ENCODE assay signal across 9 cellular contexts in genomic region chr11:120186799-120187591, GRCh38. TPM values are rescaled to one million over a fixed set of nuclear protein-coding genes. Genes with fewer than 3 reads are reported as not detected.
DNase-seq lines count a peak whose midpoint lies in the region; ATAC-seq, FAIRE-seq and TF ChIP-seq lines count a peak whose summit lies in the region.
"Had no signal": no experiment of that assay in that cellular context is flagged by ENCODE, and none has a peak within 500 bp of the region (broad histone marks: within the 10 kb centered on the region; RNA-seq: fewer than 3 reads in every experiment).

No MANE protein-coding gene starts in this region.

- no peak for FAIRE-seq in astrocyte (lab: Jason Lieb, UNC)

- TF ChIP-seq CTCF in AG10803 (conservative IDR thresholded peaks at IDR 0.05; ENCODE audit: low read length), result no peak
- TF ChIP-seq CTCF in astrocyte (IDR thresholded peaks at IDR 0.05; ENCODE audit: insufficient read depth, low read depth, low read length), result no peak

- H2BK120ac ChIP-seq in mesenchymal stem cell (ENCODE audit: low read depth, low read length) (peak overlapping the region; percentile 8), mesendoderm (ENCODE audit: low read depth, low read length) (no peak overlapping the region)

- peak overlapping the region in 1 of 2 experiments; percentile 82 for H2BK12ac ChIP-seq in mesenchymal stem cell (ENCODE audit: low read length in 2 of 2)

- H2AFZ ChIP-seq in astrocyte (ENCODE audit: low read depth, low read length) (peak overlapping the region; percentile 15), mesenchymal stem cell (ENCODE audit: low read depth, low read length) (no peak overlapping the region)

- H3K4me1 Mint-ChIP-seq in astrocyte (ENCODE audit: low read depth, unreplicated experiment), result peaks cover 10% of the 10 kb centered on the region

- H3K4ac ChIP-seq in mesenchymal stem cell (ENCODE audit: low read depth in 1 of 2, low read length in 2 of 2) (peak overlapping the region; percentile 28 to 53), mesendoderm (ENCODE audit: low read depth, low read length) (no peak overlapping the region)

- DNase-seq in AG10803 (ENCODE audit: low read depth) (peak; percentile 25), astrocyte (ENCODE audit: low read depth) (peak; percentile 57), mesenchymal stem cell (no peak), NCI-H2196 treated with DMSO at 0.1 percent for 48 hours (lab: John Stamatoyannopoulos, UW; ENCODE audit: unreplicated experiment) (no peak), mesendoderm (no peak), KBM-7 (no peak)
- DNase-seq: NCI-H446 had no signal

- H3K27me3 ChIP-seq in astrocyte (ENCODE audit: insufficient read depth, low read length) (peaks cover 11% of the 10 kb centered on the region), mesenchymal stem cell (ENCODE audit: control insufficient read depth in 1 of 2, insufficient read depth in 1 of 2, low read length in 2 of 2) (peaks cover 0 to 21% of the 10 kb centered on the region in 2 experiments), mesendoderm (ENCODE audit: insufficient read depth, low read length, poor library complexity) (no peaks in the 10 kb centered on the region)

- H3K9me3 Mint-ChIP-seq in astrocyte (ENCODE audit: unreplicated experiment), result no peaks in the 10 kb centered on the region

- peaks cover 2% of the 10 kb centered on the region for H3K36me3 Mint-ChIP-seq in astrocyte (ENCODE audit: low read depth, unreplicated experiment)

- in situ Hi-C loops in KBM-7 (cut with MboI; ENCODE audit: low pct_unique_long_range_greater_than_20kb, low sequenced_read_pairs), result no loop called here

- peak overlapping the region; percentile 59 for H4K91ac ChIP-seq in mesenchymal stem cell (ENCODE audit: low read length)

- 50% methylated on average over 17 of the region's 17 CpGs for WGBS in mesenchymal stem cell
- no CpG with 5 or more reads among the region's 17 CpGs for WGBS in mesendoderm (ENCODE audit: extremely low coverage, insufficient coverage, low lambda C conversion rate)

- no peak overlapping the region for H3K56ac ChIP-seq in mesendoderm (ENCODE audit: low read length)

- H3K9me3 ChIP-seq in astrocyte (ENCODE audit: insufficient read depth, low read depth, low read length), result no peaks in the 10 kb centered on the region
- H3K9me3 ChIP-seq in mesenchymal stem cell (ENCODE audit: control insufficient read depth, low read length), result no peaks in the 10 kb centered on the region

- peak overlapping the region in 1 of 2 experiments; percentile 83 for H3K23ac ChIP-seq in mesenchymal stem cell (ENCODE audit: low read length in 2 of 2)
- H3K23ac ChIP-seq in mesendoderm (ENCODE audit: low read length), result no peak overlapping the region

- H3K14ac ChIP-seq in mesenchymal stem cell (ENCODE audit: low read length in 2 of 2), result peak overlapping the region in 1 of 2 experiments; percentile 30

- H3K79me1 ChIP-seq in mesenchymal stem cell (replicated peaks; ENCODE audit: low read length, poor library complexity, severe bottlenecking) (no peaks in the 10 kb centered on the region), mesendoderm (ENCODE audit: low read length) (no peaks in the 10 kb centered on the region)

- H3K4me3 Mint-ChIP-seq in astrocyte (ENCODE audit: unreplicated experiment), result no peak overlapping the region

- H3K4me3 ChIP-seq in AG10803 (ENCODE audit: low read length), result no peak overlapping the region
- no peak overlapping the region for H3K4me3 ChIP-seq in astrocyte (ENCODE audit: insufficient read depth, low read depth, low read length)
- H3K4me3 ChIP-seq in mesenchymal stem cell (ENCODE audit: insufficient read depth in 1 of 2, low read depth in 1 of 2, low read length in 2 of 2), result peak overlapping the region in 1 of 2 experiments; percentile 27
- no peak overlapping the region for H3K4me3 ChIP-seq in mesendoderm (ENCODE audit: low read length)

- no peaks in the 10 kb centered on the region for H4K20me1 ChIP-seq in astrocyte (ENCODE audit: insufficient read depth, low read length)

- H2AK5ac ChIP-seq in mesenchymal stem cell (ENCODE audit: low read length, severe bottlenecking) (peak overlapping the region; percentile 16), mesendoderm (ENCODE audit: low read length) (no peak overlapping the region)

- peak; percentile 52 for ATAC-seq in GM21360 (IDR thresholded peaks at IDR 0.05; ENCODE audit: unreplicated experiment)
- ATAC-seq in HG02870 (IDR thresholded peaks at IDR 0.05; ENCODE audit: unreplicated experiment), result no peak

- H2BK5ac ChIP-seq in mesenchymal stem cell (ENCODE audit: low read depth, low read length, poor library complexity, severe bottlenecking) (no peak overlapping the region), mesendoderm (ENCODE audit: low read length) (no peak overlapping the region)

- H3K36me3 ChIP-seq in astrocyte (ENCODE audit: insufficient read depth, low read length) (no peaks in the 10 kb centered on the region), mesenchymal stem cell (ENCODE audit: control insufficient read depth in 1 of 2, insufficient read depth in 2 of 2, low read depth in 1 of 2, low read length in 2 of 2) (no peaks in the 10 kb centered on the region), mesendoderm (ENCODE audit: control insufficient read depth, insufficient read depth, low read length) (no peaks in the 10 kb centered on the region)

- H3K18ac ChIP-seq in mesenchymal stem cell (ENCODE audit: low read depth in 1 of 2, low read length in 2 of 2) (peak overlapping the region; percentile 63 to 84), mesendoderm (ENCODE audit: low read length) (no peak overlapping the region)

- no peak overlapping the region for H3K27ac Mint-ChIP-seq in astrocyte (ENCODE audit: unreplicated experiment)

- H3K4me2 ChIP-seq in astrocyte (ENCODE audit: low read length) (peak overlapping the region; percentile 30), mesenchymal stem cell (ENCODE audit: low read length, poor library complexity, severe bottlenecking) (no peak overlapping the region), mesendoderm (ENCODE audit: low read length) (no peak overlapping the region)

- H3K27ac ChIP-seq in astrocyte (ENCODE audit: low read depth, low read length) (no peak overlapping the region), mesenchymal stem cell (ENCODE audit: low read length, poor library complexity, severe bottlenecking) (no peak overlapping the region), mesendoderm (ENCODE audit: low read depth, low read length) (no peak overlapping the region)

- peaks cover 53% of the 10 kb centered on the region for H3K27me3 Mint-ChIP-seq in astrocyte (ENCODE audit: low read depth, unreplicated experiment)

- H2BK15ac ChIP-seq in mesenchymal stem cell (ENCODE audit: low read depth, poor library complexity, severe bottlenecking), result no peak overlapping the region
- no peak overlapping the region for H2BK15ac ChIP-seq in mesendoderm (replicated peaks; ENCODE audit: low read depth)

- H4K5ac ChIP-seq in mesendoderm (ENCODE audit: low read length), result no peak overlapping the region

- H3K4me1 ChIP-seq in astrocyte (ENCODE audit: insufficient read depth, low read length), result peaks cover 8% of the 10 kb centered on the region
- peaks cover 24% of the 10 kb centered on the region for H3K4me1 ChIP-seq in mesenchymal stem cell (ENCODE audit: control insufficient read depth, insufficient read depth, low read depth, low read length)
- H3K4me1 ChIP-seq in mesendoderm (ENCODE audit: control insufficient read depth, low read depth, low read length), result no peaks in the 10 kb centered on the region

- H4K8ac ChIP-seq in mesenchymal stem cell (ENCODE audit: low read length), result no peak overlapping the region
- H4K8ac ChIP-seq in mesendoderm (ENCODE audit: low read depth, low read length), result no peak overlapping the region

- H3K9ac ChIP-seq in astrocyte (ENCODE audit: low read length) (no peak overlapping the region), mesenchymal stem cell (ENCODE audit: low read length) (peak overlapping the region; percentile 66), mesendoderm (ENCODE audit: low read length) (no peak overlapping the region)

- no peaks in the 10 kb centered on the region for H3K79me2 ChIP-seq in astrocyte (ENCODE audit: insufficient read depth, low read length)
- no peaks in the 10 kb centered on the region for H3K79me2 ChIP-seq in mesendoderm (ENCODE audit: control insufficient read depth, insufficient read depth, low read length)

RNA-seq across cellular contexts. Expression of gene OAF, which starts 23.8 kb away (rescaled TPM):
- 20.9 and 22.5 TPM in 2 replicates for total RNA-seq in astrocyte
- polyA plus RNA-seq in mesenchymal stem cell (2013, experiment 1 of 2), result 50.9 TPM
- 50.4 TPM for polyA plus RNA-seq in mesenchymal stem cell (2013, experiment 2 of 2)
- 0.48 TPM for polyA plus RNA-seq in mesendoderm (2013, experiment 1 of 2)
- polyA plus RNA-seq in mesendoderm (2013, experiment 2 of 2), result 0.36 TPM

RNA-seq across cellular contexts. Expression of gene TRIM29, which starts 49.1 kb away (rescaled TPM):
- total RNA-seq in astrocyte, result 0.55 and 1.1 TPM in 2 replicates
- not detected for polyA plus RNA-seq in mesenchymal stem cell (2013, experiment 1 of 2)
- not detected for polyA plus RNA-seq in mesenchymal stem cell (2013, experiment 2 of 2)
- 0.13 TPM for polyA plus RNA-seq in mesendoderm (2013, experiment 1 of 2)
- polyA plus RNA-seq in mesendoderm (2013, experiment 2 of 2), result 0.10 TPM

RNA-seq across cellular contexts. Expression of gene POU2F3, which starts 52.9 kb away (rescaled TPM):
- total RNA-seq in astrocyte, result 0.20 TPM in 1 of 2 replicates, not detected in the other
- 0.04 TPM for polyA plus RNA-seq in mesenchymal stem cell (2013, experiment 1 of 2)
- polyA plus RNA-seq in mesenchymal stem cell (2013, experiment 2 of 2), result 0.04 TPM
- polyA plus RNA-seq in mesendoderm (2013, experiment 1 of 2), result 0.51 TPM
- 0.57 TPM for polyA plus RNA-seq in mesendoderm (2013, experiment 2 of 2)

Comparison
In these comparisons a context has a peak if more than half of its experiments do, and no peak if none do; other contexts are left out.
1. DNase-seq: peak in AG10803 (single experiment) and astrocyte (single experiment); none in mesenchymal stem cell (single experiment), NCI-H2196 treated with DMSO at 0.1 percent for 48 hours (single experiment), mesendoderm (single experiment) and KBM-7 (single experiment).